8 cellular contexts compared by ENCODE assay signal in genomic region chr18:63339920-63340484, GRCh38. TPM values are rescaled to one million over a fixed set of nuclear protein-coding genes. Genes with fewer than 3 reads are reported as not detected.
A peak's percentile ranks its signal among the peaks of the same experiment; 100 is the strongest.
DNase-seq lines count a peak whose midpoint lies in the region; ATAC-seq, FAIRE-seq and TF ChIP-seq lines count a peak whose summit lies in the region.

No MANE protein-coding gene starts in this region.

- no peaks in the 10 kb centered on the region for H3K4me1 ChIP-seq in CD4-positive, CD25-positive, alpha-beta regulatory T cell (ENCODE audit: control insufficient read depth, insufficient read depth, low read length, poor library complexity, severe bottlenecking)
- H3K4me1 ChIP-seq in OCI-LY1 (ENCODE audit: insufficient read depth, low read length, severe bottlenecking) = peaks cover 10% of the 10 kb centered on the region
- no peaks in the 10 kb centered on the region for H3K4me1 ChIP-seq in left lung

- intact Hi-C loops in left lung (cut with DNase I) (loop anchor here in 1 of 2 donors (10.0 kb wide), 1 partner anchor 95 kb away; no protein-coding TSS in a partner anchor), lower leg skin (cut with DNase I; ENCODE audit: low total_unique reads) (loop anchor here (10.0 kb wide), 1 partner anchor 85 kb away; the partner anchor contains the start of gene VPS4B)

- TF ChIP-seq POLR2A in lower leg skin (IDR thresholded peaks at IDR 0.05) = no peak
- no peak for TF ChIP-seq POLR2A in GM12892 (IDR thresholded peaks at IDR 0.05; ENCODE audit: low read depth, low read length)

- H3K9ac ChIP-seq in OCI-LY1 (ENCODE audit: low read length) = no peak overlapping the region

- H3K4me1 Mint-ChIP-seq in CD4-positive, CD25-positive, alpha-beta regulatory T cell = peaks cover 4 to 19% (median 10%) of the 10 kb centered on the region in 4 donors

- FAIRE-seq in GM12892 (lab: Jason Lieb, UNC) = no peak

- no peaks in the 10 kb centered on the region for H3K9me2 ChIP-seq in OCI-LY1 (ENCODE audit: low read depth, low read length)

- WGBS in lower leg skin, 2 donors = 23 to 33% methylated on average over 4 of the region's 4 CpGs

- H3K27me3 Mint-ChIP-seq in CD4-positive, CD25-positive, alpha-beta regulatory T cell = no peaks in the 10 kb centered on the region

- no peak overlapping the region for H2AFZ ChIP-seq in OCI-LY1 (ENCODE audit: low read length)

- peak; percentile 73 for TF ChIP-seq CTCF in OCI-LY1 (IDR thresholded peaks at IDR 0.05; ENCODE audit: low read length)
- TF ChIP-seq CTCF in left lung (IDR thresholded peaks at IDR 0.05) = peak; percentile 36 to 41
- no peak for TF ChIP-seq CTCF in lower leg skin (IDR thresholded peaks at IDR 0.05)

- H3K79me2 ChIP-seq in OCI-LY1 (ENCODE audit: insufficient read depth, low read length) = no peaks in the 10 kb centered on the region

- H3K36me3 Mint-ChIP-seq in CD4-positive, CD25-positive, alpha-beta regulatory T cell = peaks cover 43% of the 10 kb centered on the region

- H4K20me1 ChIP-seq in OCI-LY1 (ENCODE audit: insufficient read depth, low read length) = no peaks in the 10 kb centered on the region

- H3K27me3 ChIP-seq in CD4-positive, CD25-positive, alpha-beta regulatory T cell (ENCODE audit: control insufficient read depth, insufficient read depth, low read length) = no peaks in the 10 kb centered on the region
- H3K27me3 ChIP-seq in OCI-LY1 (ENCODE audit: insufficient read depth, low read length) (no peaks in the 10 kb centered on the region), left lung (no peaks in the 10 kb centered on the region)

- no peak overlapping the region for H3K4me3 ChIP-seq in CD4-positive, CD25-positive, alpha-beta regulatory T cell (ENCODE audit: low read depth, low read length)
- H3K4me3 ChIP-seq in OCI-LY1 (ENCODE audit: low read depth, low read length, poor library complexity, severe bottlenecking) (no peak overlapping the region), left lung (no peak overlapping the region), lower leg skin (ENCODE audit: low read depth, poor library complexity, severe bottlenecking) (no peak overlapping the region)

- DNase-seq in CD4-positive, CD25-positive, alpha-beta regulatory T cell = peak; percentile 30 to 71 (median 51)
- DNase-seq in astrocyte of the hippocampus (ENCODE audit: low read depth, low spot score) (peak; percentile 56), left lung (no peak), lower leg skin (ENCODE audit: low spot score in 2 of 2) (no peak), GM12892 (ENCODE audit: insufficient read length) (no peak), HPDE6-E6E7 (ENCODE audit: extremely low spot score) (no peak)

- H3K27ac Mint-ChIP-seq in CD4-positive, CD25-positive, alpha-beta regulatory T cell = peak overlapping the region in 2 of 3 donors; percentile 13 to 78

- ATAC-seq in CD4-positive, CD25-positive, alpha-beta regulatory T cell (ENCODE audit: low read depth in 2 of 2) = peak; percentile 57
- ATAC-seq in GM18907 (IDR thresholded peaks at IDR 0.05; ENCODE audit: unreplicated experiment) = peak; percentile 44
- ATAC-seq in left lung = no peak

- no peaks in the 10 kb centered on the region for H3K9me3 Mint-ChIP-seq in CD4-positive, CD25-positive, alpha-beta regulatory T cell

- H3K4me3 Mint-ChIP-seq in CD4-positive, CD25-positive, alpha-beta regulatory T cell = no peak overlapping the region

- no peaks in the 10 kb centered on the region for H3F3A ChIP-seq in OCI-LY1 (ENCODE audit: insufficient read depth, low read length)

- H3K36me3 ChIP-seq in CD4-positive, CD25-positive, alpha-beta regulatory T cell (ENCODE audit: control insufficient read depth, insufficient read depth, low read length) = peaks cover 70% of the 10 kb centered on the region
- H3K36me3 ChIP-seq in OCI-LY1 (ENCODE audit: insufficient read depth, low read length) = peaks cover 41% of the 10 kb centered on the region; the same call in 1 of the 2 replicates
- peaks cover 0 to 80% of the 10 kb centered on the region in 2 donors for H3K36me3 ChIP-seq in left lung

- no peak overlapping the region for H3K27ac ChIP-seq in CD4-positive, CD25-positive, alpha-beta regulatory T cell (ENCODE audit: insufficient read depth, low read length, poor library complexity, severe bottlenecking)
- H3K27ac ChIP-seq in OCI-LY1 (ENCODE audit: low read depth, low read length, poor library complexity, severe bottlenecking) (no peak overlapping the region), left lung (no peak overlapping the region)

- H3K9me3 ChIP-seq in CD4-positive, CD25-positive, alpha-beta regulatory T cell (ENCODE audit: control insufficient read depth in 2 of 2, low read length in 2 of 2) = no peaks in the 10 kb centered on the region
- H3K9me3 ChIP-seq in OCI-LY1 (ENCODE audit: low read length) = no peaks in the 10 kb centered on the region
- H3K9me3 ChIP-seq in left lung = no peaks in the 10 kb centered on the region

- no peak overlapping the region for H3K4me2 ChIP-seq in OCI-LY1 (ENCODE audit: low read length)

RNA-seq across cellular contexts. Expression of gene BCL2, which starts 20.4 kb away (rescaled TPM):
- 125 TPM for total RNA-seq in CD4-positive, CD25-positive, alpha-beta regulatory T cell
- 10 to 100 TPM; 19.1 to 39.0 (median 29.5) TPM for polyA plus RNA-seq in CD4-positive, CD25-positive, alpha-beta regulatory T cell
- 1 to 10 TPM; 6.3 to 8.7 TPM for total RNA-seq in left lung
- 10 to 100 TPM; 12.8 to 21.7 (median 18.2) TPM for total RNA-seq in lower leg skin
- polyA plus RNA-seq in GM12892 (2012; ENCODE audit: missing spikeins) = 47.4 TPM

RNA-seq across cellular contexts. Expression of gene KDSR, which starts 27.0 kb away (rescaled TPM):
- total RNA-seq in CD4-positive, CD25-positive, alpha-beta regulatory T cell = 42.0 TPM
- 100 to 1,000 TPM in 3 of 4 donors, 10 to 100 TPM in 1; 99.8 to 119 (median 106) TPM for polyA plus RNA-seq in CD4-positive, CD25-positive, alpha-beta regulatory T cell
- total RNA-seq in left lung (10 to 100 TPM; 62.5 to 70.2 TPM), lower leg skin (100 to 1,000 TPM in 2 of 4 donors, 10 to 100 TPM in 2; 91.7 to 121 (median 99.3) TPM)
- 17.8 TPM for polyA plus RNA-seq in GM12892 (2012; ENCODE audit: missing spikeins)

Comparison
In these comparisons a context has a peak if more than half of its experiments do, and no peak if none do; other contexts are left out.
1. DNase-seq: peak in CD4-positive, CD25-positive, alpha-beta regulatory T cell (3 of 3) and astrocyte of the hippocampus (single experiment); none in left lung (0 of 2), lower leg skin (0 of 2), GM12892 (single experiment) and HPDE6-E6E7 (single experiment).
2. CTCF ChIP-seq: peak in OCI-LY1 (single experiment) and left lung (2 of 2); none in lower leg skin (0 of 3).